Comparison of ENCODE assay signal across 28 cellular contexts in genomic region chr7:22413211-22413610, GRCh38.
"Had no signal": no experiment of that assay in that cellular context is flagged by ENCODE, and none has a peak within 500 bp of the region (broad histone marks: within the 10 kb centered on the region; RNA-seq: fewer than 3 reads in every experiment).

No MANE protein-coding gene starts in this region.

- H3K36me3 ChIP-seq: neural progenitor cell, ovary, right lobe of liver, sigmoid colon, suprapubic skin, thoracic aorta, thyroid gland, tibial nerve, upper lobe of left lung, vagina had no signal

- ATAC-seq: natural killer cell; psoas muscle; right cardiac atrium; right lobe of liver; stimulated activated memory B cell treated with anti-CD40 and anti-IgM and Interleukin-4, amounts not matched to agents 10 μg/mL and 1 μg/mL and 100 μg/mL, for 72 hours; stimulated activated naive CD8-positive, alpha-beta T cell treated with anti-CD3 and anti-CD28 coated beads, Interleukin-15, amount 100 ng/mL, for 72 hours; stimulated activated naive CD8-positive, alpha-beta T cell treated with anti-CD3 and anti-CD28 coated beads, Interleukin-15, Interleukin-2, amounts not matched to agents 100 U/mL and 50 U/mL, for 24 hours had no signal

- DNase-seq: natural killer cell; occipital lobe; ovary; posterior cingulate gyrus; psoas muscle; right cardiac atrium; right lobe of liver; sigmoid colon; small intestine; stimulated activated CD4-positive, alpha-beta T cell treated with anti-CD3 and anti-CD28 coated beads, Interleukin-1b, Interleukin-23, amount 100 ng/mL, for 48 hours; stimulated activated CD4-positive, alpha-beta T cell treated with anti-CD3 and anti-CD28 coated beads, Interleukin-4, amount 100 ng/mL, for 1 hour; stimulated activated CD4-positive, alpha-beta T cell treated with anti-CD3 and anti-CD28 coated beads, Interleukin-4, amount 100 ng/mL, for 4 hours; stimulated activated CD8-positive, alpha-beta memory T cell treated with anti-CD3 and anti-CD28 coated beads, Interleukin-4, amount 100 ng/mL, for 48 hours; stimulated activated naive CD4-positive, alpha-beta T cell; stimulated activated naive CD8-positive, alpha-beta T cell treated with anti-CD3 and anti-CD28 coated beads, Interleukin-15, amount 100 ng/mL, for 72 hours; stimulated activated naive CD8-positive, alpha-beta T cell treated with anti-CD3 and anti-CD28 coated beads, Interleukin-15, Interleukin-2, amounts not matched to agents 100 U/mL and 50 U/mL, for 24 hours; substantia nigra; thyroid gland; trophoblast cell had no signal

- FAIRE-seq: small intestine, urothelium cell line had no signal

- H3K27me3 ChIP-seq: neural progenitor cell, ovary, right lobe of liver, sigmoid colon, suprapubic skin, thyroid gland, tibial nerve, upper lobe of left lung, vagina had no signal

- H3K4me3 ChIP-seq: neural progenitor cell, ovary, psoas muscle, right lobe of liver, sigmoid colon, suprapubic skin, thoracic aorta, thyroid gland, tibial nerve, upper lobe of left lung, vagina had no signal

- H3K9me3 ChIP-seq: ovary, psoas muscle, right lobe of liver, sigmoid colon, suprapubic skin, thoracic aorta, thyroid gland, tibial nerve, upper lobe of left lung, vagina had no signal

- H3K27ac ChIP-seq: neural progenitor cell, ovary, parathyroid adenoma, psoas muscle, right lobe of liver, sigmoid colon, suprapubic skin, thoracic aorta, thyroid gland, tibial nerve, upper lobe of left lung, vagina had no signal
